Comparison of ENCODE assay signal across 30 cellular contexts in genomic region chr5:145463634-145464033, GRCh38.
A peak's percentile ranks its signal among the peaks of the same experiment; 100 is the strongest.
DNase-seq lines count a peak whose midpoint lies in the region; ATAC-seq and TF ChIP-seq lines count a peak whose summit lies in the region.
"Had no signal": no experiment of that assay in that cellular context is flagged by ENCODE, and none has a peak within 500 bp of the region (broad histone marks: within the 10 kb centered on the region; RNA-seq: fewer than 3 reads in every experiment).

No MANE protein-coding gene starts in this region.

- H3K36me3 ChIP-seq in breast epithelium (no peaks in the 10 kb centered on the region), hepatocyte (replicated peaks; ENCODE audit: insufficient read depth, low read depth) (no peaks in the 10 kb centered on the region)
- H3K36me3 ChIP-seq: vagina, WERI-Rb-1 had no signal

- H3K27ac Mint-ChIP-seq in MCF 10A (ENCODE audit: low read depth, unreplicated experiment), result no peak overlapping the region
- H3K27ac Mint-ChIP-seq: activated CD4-positive, alpha-beta T cell treated with anti-CD3 and anti-CD28 coated beads, Interleukin-2, amount 10 ng/mL, durations not matched to agents 24 days and 14 days; activated T-cell treated with anti-CD3 and anti-CD28 coated beads, Interleukin-2, amount 50 U/mL, for 24 hours; brain; CD4-positive, alpha-beta T cell; mesothelial cell of epicardium; naive thymus-derived CD4-positive, alpha-beta T cell; stimulated activated naive CD8-positive, alpha-beta T cell treated with anti-CD3 and anti-CD28 coated beads, Interleukin-15, amount 100 ng/mL, for 72 hours had no signal

- DNase-seq in MCF 10A (ENCODE audit: unreplicated experiment) (peak; percentile 26), breast epithelium (ENCODE audit: low spot score in 2 of 2) (no peak), cardiac fibroblast (ENCODE audit: low read depth in 2 of 2) (peak; percentile 16 to 45), hepatocyte (ENCODE audit: low spot score) (no peak), DMS153 treated with DMSO at 0.1 percent for 48 hours (lab: John Stamatoyannopoulos, UW; ENCODE audit: unreplicated experiment) (no peak), AG20443 (ENCODE audit: low spot score) (no peak)
- DNase-seq: activated CD4-positive, alpha-beta T cell treated with anti-CD3 and anti-CD28 coated beads, Interleukin-2, amount 10 ng/mL, durations not matched to agents 24 days and 14 days; activated gamma-delta T cell; activated T-cell treated with anti-CD3 and anti-CD28 coated beads, Interleukin-2, amount 50 U/mL, for 24 hours; AML-193; CD4-positive, alpha-beta T cell; effector CD8-positive, alpha-beta T cell; erythroblast; GOT3; naive thymus-derived CD4-positive, alpha-beta T cell; NCI-H146; nucleus accumbens; SHP77 treated with DMSO at 0.1 percent for 48 hours; stimulated activated CD4-positive, alpha-beta T cell treated with anti-CD3 and anti-CD28 coated beads, Interleukin-1b, Interleukin-23, amount 100 ng/mL, for 48 hours; stimulated activated CD8-positive, alpha-beta memory T cell treated with anti-CD3 and anti-CD28 coated beads, Interleukin-4, amount 100 ng/mL, for 48 hours; stimulated activated naive CD8-positive, alpha-beta T cell treated with anti-CD3 and anti-CD28 coated beads, Interleukin-15, amount 100 ng/mL, for 72 hours; T-helper 9 cell; WERI-Rb-1 had no signal

- no peaks in the 10 kb centered on the region for H3K27me3 ChIP-seq in breast epithelium
- no peaks in the 10 kb centered on the region for H3K27me3 ChIP-seq in hepatocyte
- H3K27me3 ChIP-seq: vagina had no signal

- H4K20me1 ChIP-seq in hepatocyte (ENCODE audit: insufficient read depth, poor library complexity, severe bottlenecking), result no peaks in the 10 kb centered on the region

- H3K79me2 ChIP-seq in hepatocyte, result no peaks in the 10 kb centered on the region

- H3K4me3 Mint-ChIP-seq in MCF 10A (ENCODE audit: unreplicated experiment), result no peak overlapping the region
- H3K4me3 Mint-ChIP-seq: activated CD4-positive, alpha-beta T cell treated with anti-CD3 and anti-CD28 coated beads, Interleukin-2, amount 10 ng/mL, durations not matched to agents 24 days and 14 days; activated T-cell treated with anti-CD3 and anti-CD28 coated beads, Interleukin-2, amount 50 U/mL, for 24 hours; brain; CD4-positive, alpha-beta T cell; mesothelial cell of epicardium; naive thymus-derived CD4-positive, alpha-beta T cell; stimulated activated naive CD8-positive, alpha-beta T cell treated with anti-CD3 and anti-CD28 coated beads, Interleukin-15, amount 100 ng/mL, for 72 hours had no signal

- no peak overlapping the region for H3K4me2 ChIP-seq in hepatocyte
- H3K4me2 ChIP-seq: smooth muscle cell had no signal

- H3K9me3 ChIP-seq in breast epithelium (no peaks in the 10 kb centered on the region), hepatocyte (ENCODE audit: low read depth) (no peaks in the 10 kb centered on the region)
- H3K9me3 ChIP-seq: vagina had no signal

- H3K9me2 ChIP-seq in hepatocyte (replicated peaks; ENCODE audit: insufficient read depth), result no peaks in the 10 kb centered on the region

- WGBS in hepatocyte (ENCODE audit: low lambda C conversion rate, missing lambda C conversion rate), result 76% methylated on average over 1 of the region's 1 CpG

- ATAC-seq in GM18858 (IDR thresholded peaks at IDR 0.05; ENCODE audit: unreplicated experiment), result no peak
- no peak for ATAC-seq in GM19452 (IDR thresholded peaks at IDR 0.05; ENCODE audit: unreplicated experiment)
- ATAC-seq: naive thymus-derived CD4-positive, alpha-beta T cell; stimulated activated naive CD8-positive, alpha-beta T cell treated with anti-CD3 and anti-CD28 coated beads, Interleukin-15, amount 100 ng/mL, for 72 hours had no signal

- H3K36me3 Mint-ChIP-seq in MCF 10A (ENCODE audit: insufficient read depth, unreplicated experiment), result no peaks in the 10 kb centered on the region
- H3K36me3 Mint-ChIP-seq: brain; mesothelial cell of epicardium; naive thymus-derived CD4-positive, alpha-beta T cell had no signal

- H3K4me1 Mint-ChIP-seq in MCF 10A (ENCODE audit: insufficient read depth, unreplicated experiment), result no peaks in the 10 kb centered on the region
- H3K4me1 Mint-ChIP-seq: activated CD4-positive, alpha-beta T cell treated with anti-CD3 and anti-CD28 coated beads, Interleukin-2, amount 10 ng/mL, durations not matched to agents 24 days and 14 days; brain; mesothelial cell of epicardium; naive thymus-derived CD4-positive, alpha-beta T cell; stimulated activated naive CD8-positive, alpha-beta T cell treated with anti-CD3 and anti-CD28 coated beads, Interleukin-15, amount 100 ng/mL, for 72 hours had no signal

- CTCF ChIA-PET in MCF 10A (lab: Yijun Ruan, JAX), result no interaction called here

- H3K4me3 ChIP-seq in breast epithelium, result no peak overlapping the region
- no peak overlapping the region for H3K4me3 ChIP-seq in cardiac fibroblast (replicated peaks in 1 of 2; ENCODE audit: low read depth in 2 of 2, low read length in 2 of 2)
- no peak overlapping the region for H3K4me3 ChIP-seq in hepatocyte
- H3K4me3 ChIP-seq: smooth muscle cell, vagina had no signal

- no peak for TF ChIP-seq CTCF in MCF 10A (IDR thresholded peaks at IDR 0.05; ENCODE audit: unreplicated experiment)
- TF ChIP-seq CTCF in breast epithelium (IDR thresholded peaks at IDR 0.05), result no peak
- no peak for TF ChIP-seq CTCF in cardiac fibroblast (IDR thresholded peaks at IDR 0.05; ENCODE audit: low read depth, low read length)
- TF ChIP-seq CTCF in hepatocyte (IDR thresholded peaks at IDR 0.05; ENCODE audit: poor library complexity), result no peak

- BruUV-seq in MCF 10A (replicated peaks; lab: Mats Ljungman, UMichigan), result no TSS peak

- POLR2A ChIA-PET in MCF 10A (lab: Yijun Ruan, JAX), result no interaction called here

- no peaks in the 10 kb centered on the region for H3K27me3 Mint-ChIP-seq in MCF 10A (ENCODE audit: insufficient read depth, unreplicated experiment)
- H3K27me3 Mint-ChIP-seq: activated CD4-positive, alpha-beta T cell treated with anti-CD3 and anti-CD28 coated beads, Interleukin-2, amount 10 ng/mL, durations not matched to agents 24 days and 14 days; activated T-cell treated with anti-CD3 and anti-CD28 coated beads, Interleukin-2, amount 50 U/mL, for 24 hours; brain; CD4-positive, alpha-beta T cell; naive thymus-derived CD4-positive, alpha-beta T cell; stimulated activated naive CD8-positive, alpha-beta T cell treated with anti-CD3 and anti-CD28 coated beads, Interleukin-15, amount 100 ng/mL, for 72 hours had no signal

- intact Hi-C loops in MCF 10A (cut with micrococcal nuclease) (no loop called here), breast epithelium (cut with DNase I; ENCODE audit: low total_unique reads) (no loop called here)

- H3K9me3 Mint-ChIP-seq in MCF 10A (ENCODE audit: unreplicated experiment), result no peaks in the 10 kb centered on the region
- H3K9me3 Mint-ChIP-seq: activated CD4-positive, alpha-beta T cell treated with anti-CD3 and anti-CD28 coated beads, Interleukin-2, amount 10 ng/mL, durations not matched to agents 24 days and 14 days; brain; mesothelial cell of epicardium had no signal

- no peaks in the 10 kb centered on the region for H3K4me1 ChIP-seq in breast epithelium
- peaks cover 3% of the 10 kb centered on the region for H3K4me1 ChIP-seq in hepatocyte (ENCODE audit: insufficient read depth)
- H3K4me1 ChIP-seq: vagina had no signal

- H3K27ac ChIP-seq in breast epithelium (no peak overlapping the region), hepatocyte (peak overlapping the region; percentile 20)
- H3K27ac ChIP-seq: 22Rv1, vagina, WERI-Rb-1 had no signal

- TF ChIP-seq POLR2A in breast epithelium (IDR thresholded peaks at IDR 0.05), result no peak

- no peak overlapping the region for H2AFZ ChIP-seq in hepatocyte

Comparison
In these comparisons a context has a peak if more than half of its experiments do, and no peak if none do; other contexts are left out.
1. DNase-seq: peak in MCF 10A (single experiment) and cardiac fibroblast (2 of 2); none in breast epithelium (0 of 2), hepatocyte (single experiment), DMS153 treated with DMSO at 0.1 percent for 48 hours (single experiment) and AG20443 (single experiment).